Comparison of ENCODE assay signal across 16 cellular contexts in genomic region chr16:76059186-76059585, GRCh38.
"Had no signal": no experiment of that assay in that cellular context is flagged by ENCODE, and none has a peak within 500 bp of the region (broad histone marks: within the 10 kb centered on the region; RNA-seq: fewer than 3 reads in every experiment).

No MANE protein-coding gene starts in this region.

- DNase-seq: activated B cell treated with CpG ODN at 0.5 μM for 24 hours; activated CD4-positive, alpha-beta T cell treated with anti-CD3 and anti-CD28 coated beads, Interleukin-2, amount 10 ng/mL, durations not matched to agents 7 days and 5 days; activated CD8-positive, alpha-beta memory T cell treated with anti-CD3 and anti-CD28 coated beads for 24 hours; activated naive CD4-positive, alpha-beta T cell treated with anti-CD3 and anti-CD28 coated beads, Interleukin-2, amount 50 U/mL, for 16 hours; adrenal gland; central memory CD4-positive, alpha-beta T cell; cortex of kidney; effector memory CD4-positive, alpha-beta T cell; erythroblast; glutamatergic neuron; left colon; natural killer cell; stimulated activated CD4-positive, alpha-beta T cell treated with anti-CD3 and anti-CD28 coated beads, Interleukin-4, amount 100 ng/mL, for 1 hour; stimulated activated CD8-positive, alpha-beta memory T cell treated with anti-CD3 and anti-CD28 coated beads, Interleukin-4, amount 100 ng/mL, for 48 hours; stimulated activated naive CD8-positive, alpha-beta T cell treated with anti-CD3 and anti-CD28 coated beads, Interleukin-15, Interleukin-2, amounts not matched to agents 100 U/mL and 50 U/mL, for 24 hours had no signal

- H3K9me3 ChIP-seq: adrenal gland, suprapubic skin had no signal

- H3K4me3 ChIP-seq: adrenal gland, suprapubic skin had no signal

- H3K36me3 ChIP-seq: adrenal gland, suprapubic skin had no signal

- H3K27ac ChIP-seq: adrenal gland, suprapubic skin had no signal

- H3K27me3 ChIP-seq: adrenal gland, suprapubic skin had no signal
